ENCODE assay signal across 1 cellular context in the genomic region with DNA sequence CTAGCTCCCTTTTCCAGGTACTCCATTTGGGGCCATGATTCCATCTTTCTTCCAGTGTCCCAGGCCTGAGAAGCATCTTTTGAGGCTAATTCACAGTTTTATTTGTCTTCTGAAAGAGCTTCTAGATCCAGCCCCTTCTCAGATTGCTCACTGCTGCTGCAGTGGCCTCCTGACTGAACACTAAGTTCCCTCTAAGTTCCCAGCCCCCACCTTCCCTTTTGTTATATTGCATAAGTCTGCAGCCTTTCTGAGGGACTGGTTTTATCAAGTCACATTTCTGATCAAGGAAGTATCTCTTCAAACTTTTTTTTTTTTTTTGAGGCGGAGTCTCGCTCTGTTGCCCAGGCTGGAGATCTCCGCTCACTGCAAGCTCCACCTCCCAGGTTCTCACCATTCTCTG.
TF ChIP-seq lines count a peak whose summit lies in the region.

No MANE protein-coding gene starts in this region.

TF ChIP-seq in HepG2, 621 proteins besides CTCF, POLR2A, EP300 and RAD21:
- TF ChIP-seq, protein P1, sequence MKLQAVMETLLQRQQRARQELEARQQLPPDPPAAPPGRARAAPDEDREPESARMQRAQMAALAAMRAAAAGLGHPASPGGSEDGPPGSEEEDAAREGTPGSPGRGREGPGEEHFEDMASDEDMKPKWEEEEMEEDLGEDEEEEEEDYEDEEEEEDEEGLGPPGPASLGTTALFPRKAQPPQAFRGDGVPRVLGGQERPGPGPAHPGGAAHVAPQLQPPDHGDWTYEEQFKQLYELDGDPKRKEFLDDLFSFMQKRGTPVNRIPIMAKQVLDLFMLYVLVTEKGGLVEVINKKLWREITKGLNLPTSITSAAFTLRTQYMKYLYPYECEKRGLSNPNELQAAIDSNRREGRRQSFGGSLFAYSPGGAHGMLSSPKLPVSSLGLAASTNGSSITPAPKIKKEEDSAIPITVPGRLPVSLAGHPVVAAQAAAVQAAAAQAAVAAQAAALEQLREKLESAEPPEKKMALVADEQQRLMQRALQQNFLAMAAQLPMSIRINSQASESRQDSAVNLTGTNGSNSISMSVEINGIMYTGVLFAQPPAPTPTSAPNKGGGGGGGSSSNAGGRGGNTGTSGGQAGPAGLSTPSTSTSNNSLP (IDR thresholded peaks at IDR 0.05; ENCODE audit: low read depth, low read length) = no peak
- TF ChIP-seq ZNF724P (CRISPR knock-in tag; IDR thresholded peaks at IDR 0.05; ENCODE audit: borderline replicate concordance) (no peak), SOX5 (CRISPR knock-in tag; IDR thresholded peaks at IDR 0.05; ENCODE audit: borderline replicate concordance) (no peak), ZBTB20 (CRISPR knock-in tag; IDR thresholded peaks at IDR 0.05; ENCODE audit: borderline replicate concordance, low read depth) (no peak), ZNF326 (CRISPR knock-in tag; IDR thresholded peaks at IDR 0.05; ENCODE audit: borderline replicate concordance) (no peak), ZBTB42 (CRISPR knock-in tag; IDR thresholded peaks at IDR 0.05) (no peak), ISX (CRISPR knock-in tag; conservative IDR thresholded peaks at IDR 0.05) (no peak)
- TF ChIP-seq, protein P2, sequence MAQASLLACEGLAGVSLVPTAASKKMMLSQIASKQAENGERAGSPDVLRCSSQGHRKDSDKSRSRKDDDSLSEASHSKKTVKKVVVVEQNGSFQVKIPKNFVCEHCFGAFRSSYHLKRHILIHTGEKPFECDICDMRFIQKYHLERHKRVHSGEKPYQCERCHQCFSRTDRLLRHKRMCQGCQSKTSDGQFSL (CRISPR knock-in tag; IDR thresholded peaks at IDR 0.05) = no peak
- TF ChIP-seq, protein P3, sequence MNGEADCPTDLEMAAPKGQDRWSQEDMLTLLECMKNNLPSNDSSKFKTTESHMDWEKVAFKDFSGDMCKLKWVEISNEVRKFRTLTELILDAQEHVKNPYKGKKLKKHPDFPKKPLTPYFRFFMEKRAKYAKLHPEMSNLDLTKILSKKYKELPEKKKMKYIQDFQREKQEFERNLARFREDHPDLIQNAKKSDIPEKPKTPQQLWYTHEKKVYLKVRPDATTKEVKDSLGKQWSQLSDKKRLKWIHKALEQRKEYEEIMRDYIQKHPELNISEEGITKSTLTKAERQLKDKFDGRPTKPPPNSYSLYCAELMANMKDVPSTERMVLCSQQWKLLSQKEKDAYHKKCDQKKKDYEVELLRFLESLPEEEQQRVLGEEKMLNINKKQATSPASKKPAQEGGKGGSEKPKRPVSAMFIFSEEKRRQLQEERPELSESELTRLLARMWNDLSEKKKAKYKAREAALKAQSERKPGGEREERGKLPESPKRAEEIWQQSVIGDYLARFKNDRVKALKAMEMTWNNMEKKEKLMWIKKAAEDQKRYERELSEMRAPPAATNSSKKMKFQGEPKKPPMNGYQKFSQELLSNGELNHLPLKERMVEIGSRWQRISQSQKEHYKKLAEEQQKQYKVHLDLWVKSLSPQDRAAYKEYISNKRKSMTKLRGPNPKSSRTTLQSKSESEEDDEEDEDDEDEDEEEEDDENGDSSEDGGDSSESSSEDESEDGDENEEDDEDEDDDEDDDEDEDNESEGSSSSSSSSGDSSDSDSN (CRISPR knock-in tag; IDR thresholded peaks at IDR 0.05) = no peak
- TF ChIP-seq, protein P4, sequence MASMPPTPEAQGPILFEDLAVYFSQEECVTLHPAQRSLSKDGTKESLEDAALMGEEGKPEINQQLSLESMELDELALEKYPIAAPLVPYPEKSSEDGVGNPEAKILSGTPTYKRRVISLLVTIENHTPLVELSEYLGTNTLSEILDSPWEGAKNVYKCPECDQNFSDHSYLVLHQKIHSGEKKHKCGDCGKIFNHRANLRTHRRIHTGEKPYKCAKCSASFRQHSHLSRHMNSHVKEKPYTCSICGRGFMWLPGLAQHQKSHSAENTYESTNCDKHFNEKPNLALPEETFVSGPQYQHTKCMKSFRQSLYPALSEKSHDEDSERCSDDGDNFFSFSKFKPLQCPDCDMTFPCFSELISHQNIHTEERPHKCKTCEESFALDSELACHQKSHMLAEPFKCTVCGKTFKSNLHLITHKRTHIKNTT (CRISPR knock-in tag; IDR thresholded peaks at IDR 0.05) = no peak
